In genomic region chr13:71674776-71675352, GRCh38 we compare ENCODE assay signal across 24 cellular contexts.
DNase-seq lines count a peak whose midpoint lies in the region; ATAC-seq and TF ChIP-seq lines count a peak whose summit lies in the region.
"Had no signal": no experiment of that assay in that cellular context is flagged by ENCODE, and none has a peak within 500 bp of the region (broad histone marks: within the 10 kb centered on the region; RNA-seq: fewer than 3 reads in every experiment).

No MANE protein-coding gene starts in this region.

- CTCF ChIA-PET in CD4-positive, alpha-beta T cell (lab: Charles Lee), result no interaction called here

- H3K27me3 Mint-ChIP-seq in endodermal cell (ENCODE audit: insufficient read depth) (peaks cover 16% of the 10 kb centered on the region), type B pancreatic cell (no peaks in the 10 kb centered on the region)
- no peaks in the 10 kb centered on the region for H3K27me3 Mint-ChIP-seq in CD4-positive, alpha-beta T cell
- H3K27me3 Mint-ChIP-seq: stimulated activated memory B cell treated with anti-CD40 and anti-IgM and Interleukin-4, amounts not matched to agents 10 μg/mL and 1 μg/mL and 100 μg/mL, for 72 hours had no signal

- H3K36me3 ChIP-seq in OCI-LY3 (replicated peaks; ENCODE audit: low read depth, low read length) (no peaks in the 10 kb centered on the region), endodermal cell (ENCODE audit: control insufficient read depth, insufficient read depth, low read length) (no peaks in the 10 kb centered on the region)
- H3K36me3 ChIP-seq: gastroesophageal sphincter, Peyer's patch had no signal

- H3K4me1 ChIP-seq in OCI-LY3 (ENCODE audit: low read length) (no peaks in the 10 kb centered on the region), endodermal cell (ENCODE audit: control insufficient read depth, insufficient read depth, low read length) (no peaks in the 10 kb centered on the region)
- H3K4me1 ChIP-seq: Caco-2, gastroesophageal sphincter, parathyroid adenoma, Peyer's patch had no signal

- WGBS in endodermal cell (ENCODE audit: insufficient coverage in 1 of 2, insufficient read length in 1 of 2), 2 experiments, result 96 to 97% methylated on average over 7 to 29 of the region's 31 CpGs

- H3K9me3 Mint-ChIP-seq in endodermal cell (no peaks in the 10 kb centered on the region), type B pancreatic cell (no peaks in the 10 kb centered on the region)
- no peaks in the 10 kb centered on the region for H3K9me3 Mint-ChIP-seq in CD4-positive, alpha-beta T cell
- H3K9me3 Mint-ChIP-seq: activated T-cell treated with anti-CD3 and anti-CD28 coated beads, Interleukin-2, amount 50 U/mL, for 4 hours; stimulated activated memory B cell treated with anti-CD40 and anti-IgM and Interleukin-4, amounts not matched to agents 10 μg/mL and 1 μg/mL and 100 μg/mL, for 72 hours had no signal

- TF ChIP-seq CTCF in GM12865 (IDR thresholded peaks at IDR 0.05; ENCODE audit: insufficient read depth, low read depth, low read length, missing control alignments) (peak; percentile 20), OCI-LY3 (IDR thresholded peaks at IDR 0.05; ENCODE audit: low read depth, low read length) (peak; percentile 23; the same call in 1 of the 2 replicates), endodermal cell (conservative IDR thresholded peaks at IDR 0.05) (peak; percentile 59), type B pancreatic cell (conservative IDR thresholded peaks at IDR 0.05) (peak; percentile 42)
- no peak for TF ChIP-seq CTCF in CD4-positive, alpha-beta T cell (IDR thresholded peaks at IDR 0.05)

- H3K4me3 Mint-ChIP-seq in endodermal cell (no peak overlapping the region), type B pancreatic cell (no peak overlapping the region)
- no peak overlapping the region for H3K4me3 Mint-ChIP-seq in CD4-positive, alpha-beta T cell
- H3K4me3 Mint-ChIP-seq: activated T-cell treated with anti-CD3 and anti-CD28 coated beads, Interleukin-2, amount 50 U/mL, for 4 hours; stimulated activated memory B cell treated with anti-CD40 and anti-IgM and Interleukin-4, amounts not matched to agents 10 μg/mL and 1 μg/mL and 100 μg/mL, for 72 hours had no signal

- DNase-seq in GM12865 (ENCODE audit: low read depth) (no peak), endodermal cell (no peak), type B pancreatic cell (ENCODE audit: extremely low spot score, unreplicated experiment) (no peak)
- no peak for DNase-seq in CD4-positive, alpha-beta T cell
- DNase-seq: activated CD4-positive, CD25-positive, alpha-beta regulatory T cell treated with anti-CD3 and anti-CD28 coated beads, Interleukin-2, amount 50 U/mL, for 72 hours; activated CD8-positive, alpha-beta memory T cell treated with anti-CD3 and anti-CD28 coated beads for 24 hours; activated naive CD4-positive, alpha-beta T cell treated with Interleukin-2 at 50 U/mL for 16 hours; activated T-cell treated with anti-CD3 and anti-CD28 coated beads, Interleukin-2, amount 50 U/mL, for 4 hours; amniotic stem cell; caudate nucleus; mammary epithelial cell; NCI-H1048; NCI-H187 treated with DMSO at 0.1 percent for 48 hours; NCI-H2227 treated with DMSO at 0.1 percent for 48 hours; NCI-H774; Peyer's patch; T1000 had no signal

- H3K79me2 ChIP-seq in OCI-LY3 (ENCODE audit: low read length), result no peaks in the 10 kb centered on the region
- H3K79me2 ChIP-seq: parathyroid adenoma had no signal

- no peak for ATAC-seq in CD4-positive, alpha-beta T cell (ENCODE audit: poor library complexity)
- ATAC-seq in HG03025 (IDR thresholded peaks at IDR 0.05; ENCODE audit: low FRiP score, unreplicated experiment) (no peak), HG03460 (IDR thresholded peaks at IDR 0.05; ENCODE audit: unreplicated experiment) (no peak)
- ATAC-seq: activated T-cell treated with anti-CD3 and anti-CD28 coated beads, Interleukin-2, amount 50 U/mL, for 4 hours; gastroesophageal sphincter; stimulated activated memory B cell treated with anti-CD40 and anti-IgM and Interleukin-4, amounts not matched to agents 10 μg/mL and 1 μg/mL and 100 μg/mL, for 72 hours had no signal

- POLR2A ChIA-PET in CD4-positive, alpha-beta T cell (lab: Charles Lee), result interaction anchor here (0.6 kb wide), 1 partner anchor 49 kb away, joined by 5 read pairs; no protein-coding TSS in a partner anchor

- H3K9ac ChIP-seq in OCI-LY3 (ENCODE audit: low read length), result no peak overlapping the region
- no peak overlapping the region for H3K9ac ChIP-seq in endodermal cell (ENCODE audit: extremely low read depth, low read length, poor library complexity, severe bottlenecking)
- H3K9ac ChIP-seq: parathyroid adenoma had no signal

- H3K36me3 Mint-ChIP-seq in endodermal cell (ENCODE audit: low read depth) (no peaks in the 10 kb centered on the region), type B pancreatic cell (peaks cover 7% of the 10 kb centered on the region)
- no peaks in the 10 kb centered on the region for H3K36me3 Mint-ChIP-seq in CD4-positive, alpha-beta T cell (ENCODE audit: low read depth)
- H3K36me3 Mint-ChIP-seq: stimulated activated memory B cell treated with anti-CD40 and anti-IgM and Interleukin-4, amounts not matched to agents 10 μg/mL and 1 μg/mL and 100 μg/mL, for 72 hours had no signal

- H3K27me3 ChIP-seq in OCI-LY3 (ENCODE audit: low read depth, low read length) (no peaks in the 10 kb centered on the region), endodermal cell (ENCODE audit: control insufficient read depth, insufficient read depth, low read length, poor library complexity, severe bottlenecking) (no peaks in the 10 kb centered on the region)
- H3K27me3 ChIP-seq in CD4-positive, alpha-beta T cell (ENCODE audit: control insufficient read depth, insufficient read depth, low read length), result no peaks in the 10 kb centered on the region
- H3K27me3 ChIP-seq: gastroesophageal sphincter, Peyer's patch had no signal

- H2AFZ ChIP-seq in OCI-LY3 (ENCODE audit: low read depth, low read length), result no peak overlapping the region
- H2AFZ ChIP-seq: parathyroid adenoma had no signal

- H3K4me1 Mint-ChIP-seq in endodermal cell (no peaks in the 10 kb centered on the region), type B pancreatic cell (ENCODE audit: unreplicated experiment) (peaks cover 4% of the 10 kb centered on the region)
- H3K4me1 Mint-ChIP-seq in CD4-positive, alpha-beta T cell (ENCODE audit: low read depth), result no peaks in the 10 kb centered on the region
- H3K4me1 Mint-ChIP-seq: stimulated activated memory B cell treated with anti-CD40 and anti-IgM and Interleukin-4, amounts not matched to agents 10 μg/mL and 1 μg/mL and 100 μg/mL, for 72 hours had no signal

- H3K27ac ChIP-seq in OCI-LY3 (ENCODE audit: low read length), result no peak overlapping the region
- no peak overlapping the region for H3K27ac ChIP-seq in endodermal cell (ENCODE audit: low read depth, low read length)
- H3K27ac ChIP-seq in CD4-positive, alpha-beta T cell (ENCODE audit: low read depth, low read length), result no peak overlapping the region
- H3K27ac ChIP-seq: gastroesophageal sphincter, parathyroid adenoma, Peyer's patch had no signal

- H4K20me1 ChIP-seq in OCI-LY3 (ENCODE audit: insufficient read depth, low read length), result no peaks in the 10 kb centered on the region

- no peak overlapping the region for H3K4me3 ChIP-seq in GM12865 (ENCODE audit: low read depth, low read length)
- no peak overlapping the region for H3K4me3 ChIP-seq in OCI-LY3 (ENCODE audit: low read length)
- no peak overlapping the region for H3K4me3 ChIP-seq in endodermal cell (ENCODE audit: low read length)
- H3K4me3 ChIP-seq: gastroesophageal sphincter, Peyer's patch had no signal

- H3K27ac Mint-ChIP-seq in endodermal cell, result no peak overlapping the region
- H3K27ac Mint-ChIP-seq in type B pancreatic cell, result no peak overlapping the region
- H3K27ac Mint-ChIP-seq in CD4-positive, alpha-beta T cell, result no peak overlapping the region
- H3K27ac Mint-ChIP-seq: stimulated activated memory B cell treated with anti-CD40 and anti-IgM and Interleukin-4, amounts not matched to agents 10 μg/mL and 1 μg/mL and 100 μg/mL, for 72 hours had no signal

- intact Hi-C loops in CD4-positive, alpha-beta T cell (cut with DNase I, micrococcal nuclease), result no loop called here

- H3K9me3 ChIP-seq in OCI-LY3 (ENCODE audit: insufficient read depth, low read length) (no peaks in the 10 kb centered on the region), endodermal cell (ENCODE audit: control insufficient read depth, low read length) (no peaks in the 10 kb centered on the region)
- H3K9me3 ChIP-seq in CD4-positive, alpha-beta T cell (ENCODE audit: control insufficient read depth, low read length), result no peaks in the 10 kb centered on the region
- H3K9me3 ChIP-seq: Caco-2, gastroesophageal sphincter, Peyer's patch had no signal

- H3K4me2 ChIP-seq in OCI-LY3 (ENCODE audit: low read length), result no peak overlapping the region
